Comparison of ENCODE assay signal across 1 cellular context in the genomic region with DNA sequence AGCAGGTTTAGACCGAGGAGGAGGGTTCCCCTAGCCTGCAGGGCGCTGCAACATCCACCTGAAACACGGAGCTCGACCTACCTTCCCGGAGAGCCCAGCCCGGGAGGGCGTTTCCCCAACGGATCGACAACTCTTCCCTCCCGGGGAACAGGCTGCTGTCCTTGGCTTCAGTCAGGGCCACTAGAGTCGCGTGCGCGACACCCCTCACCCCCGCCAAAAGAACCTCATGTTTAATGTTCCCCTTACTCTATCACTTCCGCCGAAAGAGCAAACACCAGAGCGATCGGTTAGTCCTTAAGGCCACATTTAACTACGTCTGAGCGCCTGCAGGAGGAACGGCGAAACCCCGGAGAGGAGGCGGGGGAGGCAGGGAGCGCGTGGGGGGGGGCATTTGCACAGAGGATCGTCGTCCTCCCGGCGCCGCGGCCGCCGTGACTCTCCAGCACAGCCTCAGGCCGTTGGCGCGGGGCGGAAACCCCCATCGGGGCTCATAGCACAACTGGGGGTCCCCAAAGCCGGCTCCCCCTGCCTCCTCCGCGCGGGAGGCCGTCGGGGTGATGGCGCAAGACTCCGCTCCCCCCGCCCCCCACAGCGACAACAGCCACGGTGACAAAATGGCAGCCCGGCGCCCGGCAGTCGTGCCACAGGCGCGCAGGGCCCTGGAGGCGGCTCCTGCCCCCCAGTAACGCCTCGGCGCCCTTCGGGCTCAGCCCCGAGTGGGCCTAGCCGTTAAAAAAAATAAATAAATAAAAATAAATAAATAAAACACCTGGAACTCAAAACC.
TF ChIP-seq lines count a peak whose summit lies in the region.

No MANE protein-coding gene starts in this region.

TF ChIP-seq in GM12878, 131 proteins besides CTCF, POLR2A, EP300 and RAD21 (continued from another document):
- TF ChIP-seq, protein P1, sequence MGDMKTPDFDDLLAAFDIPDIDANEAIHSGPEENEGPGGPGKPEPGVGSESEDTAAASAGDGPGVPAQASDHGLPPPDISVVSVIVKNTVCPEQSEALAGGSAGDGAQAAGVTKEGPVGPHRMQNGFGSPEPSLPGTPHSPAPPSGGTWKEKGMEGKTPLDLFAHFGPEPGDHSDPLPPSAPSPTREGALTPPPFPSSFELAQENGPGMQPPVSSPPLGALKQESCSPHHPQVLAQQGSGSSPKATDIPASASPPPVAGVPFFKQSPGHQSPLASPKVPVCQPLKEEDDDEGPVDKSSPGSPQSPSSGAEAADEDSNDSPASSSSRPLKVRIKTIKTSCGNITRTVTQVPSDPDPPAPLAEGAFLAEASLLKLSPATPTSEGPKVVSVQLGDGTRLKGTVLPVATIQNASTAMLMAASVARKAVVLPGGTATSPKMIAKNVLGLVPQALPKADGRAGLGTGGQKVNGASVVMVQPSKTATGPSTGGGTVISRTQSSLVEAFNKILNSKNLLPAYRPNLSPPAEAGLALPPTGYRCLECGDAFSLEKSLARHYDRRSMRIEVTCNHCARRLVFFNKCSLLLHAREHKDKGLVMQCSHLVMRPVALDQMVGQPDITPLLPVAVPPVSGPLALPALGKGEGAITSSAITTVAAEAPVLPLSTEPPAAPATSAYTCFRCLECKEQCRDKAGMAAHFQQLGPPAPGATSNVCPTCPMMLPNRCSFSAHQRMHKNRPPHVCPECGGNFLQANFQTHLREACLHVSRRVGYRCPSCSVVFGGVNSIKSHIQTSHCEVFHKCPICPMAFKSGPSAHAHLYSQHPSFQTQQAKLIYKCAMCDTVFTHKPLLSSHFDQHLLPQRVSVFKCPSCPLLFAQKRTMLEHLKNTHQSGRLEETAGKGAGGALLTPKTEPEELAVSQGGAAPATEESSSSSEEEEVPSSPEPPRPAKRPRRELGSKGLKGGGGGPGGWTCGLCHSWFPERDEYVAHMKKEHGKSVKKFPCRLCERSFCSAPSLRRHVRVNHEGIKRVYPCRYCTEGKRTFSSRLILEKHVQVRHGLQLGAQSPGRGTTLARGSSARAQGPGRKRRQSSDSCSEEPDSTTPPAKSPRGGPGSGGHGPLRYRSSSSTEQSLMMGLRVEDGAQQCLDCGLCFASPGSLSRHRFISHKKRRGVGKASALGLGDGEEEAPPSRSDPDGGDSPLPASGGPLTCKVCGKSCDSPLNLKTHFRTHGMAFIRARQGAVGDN (IDR thresholded peaks at IDR 0.05): 0 out of 2 replicates have a peak, but pooled peaks have one; percentile 28
- TF ChIP-seq GATAD2B (conservative IDR thresholded peaks at IDR 0.05; ENCODE audit: low read depth): peak; percentile 49; the same call in 1 of the 2 replicates
- 0 out of 2 replicates have a peak, but pooled peaks have one; percentile 18 for TF ChIP-seq PML (IDR thresholded peaks at IDR 0.05; ENCODE audit: low read length)
- peak; percentile 43; the same call in 1 of the 2 replicates for TF ChIP-seq MTA2 (IDR thresholded peaks at IDR 0.05; ENCODE audit: low read depth)
